Comparison of ENCODE assay signal across 15 cellular contexts in the genomic region with DNA sequence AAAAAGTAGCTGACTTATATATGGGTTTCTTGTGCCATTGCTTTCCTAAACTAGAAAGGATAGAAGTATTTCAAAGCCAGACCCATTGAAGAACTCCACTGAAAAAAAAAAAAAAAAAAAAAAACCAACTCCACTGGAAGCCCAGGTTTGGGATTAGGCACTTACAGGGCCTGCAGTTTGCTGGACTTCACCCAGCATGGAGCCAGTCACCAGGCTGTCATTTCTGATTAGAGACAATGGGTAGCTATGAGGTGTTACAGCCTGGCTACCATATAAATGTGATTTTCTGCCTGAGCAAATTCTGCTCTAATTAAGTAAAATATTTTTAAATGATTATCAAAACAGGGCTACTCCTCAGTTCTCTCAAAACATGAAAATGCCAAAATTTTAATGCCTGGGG. TPM values are rescaled to one million over a fixed set of nuclear protein-coding genes. Genes with fewer than 3 reads are reported as not detected.
"Had no signal": no experiment of that assay in that cellular context is flagged by ENCODE, and none has a peak within 500 bp of the region (broad histone marks: within the 10 kb centered on the region; RNA-seq: fewer than 3 reads in every experiment).

No MANE protein-coding gene starts in this region.

- H3K9ac ChIP-seq: parathyroid adenoma had no signal

- H3K27me3 ChIP-seq: uterus had no signal

- ATAC-seq: activated CD8-positive, alpha-beta T cell treated with anti-CD3 and anti-CD28 coated beads, Interleukin-2, amount 10 ng/mL, durations not matched to agents 7 days and 5 days; left lobe of liver; stimulated activated memory B cell treated with anti-CD40 and anti-IgM and Interleukin-4, amounts not matched to agents 10 μg/mL and 1 μg/mL and 100 μg/mL, for 72 hours had no signal

- DNase-seq: activated B cell treated with CpG ODN at 0.5 μM for 24 hours; activated CD4-positive, alpha-beta T cell treated with anti-CD3 and anti-CD28 coated beads for 48 hours; activated CD8-positive, alpha-beta memory T cell treated with anti-CD3 and anti-CD28 coated beads, Interleukin-2, amount 50 U/mL, for 4 hours; activated CD8-positive, alpha-beta T cell treated with anti-CD3 and anti-CD28 coated beads, Interleukin-2, amount 10 ng/mL, durations not matched to agents 7 days and 5 days; activated effector memory CD4-positive, alpha-beta T cell treated with anti-CD3 and anti-CD28 coated beads, Interleukin-2, amount 50 U/mL, for 16 hours; activated T-cell treated with anti-CD3 and anti-CD28 coated beads, Interleukin-2, amount 50 U/mL, for 48 hours; adrenal gland; caudate nucleus; effector memory CD4-positive, alpha-beta T cell; stimulated activated CD4-positive, alpha-beta T cell treated with anti-CD3 and anti-CD28 coated beads, Interleukin-2, amount 100 ng/mL, for 48 hours; uterus had no signal

- H3K9me3 ChIP-seq: adrenal gland, uterus had no signal

- H3K27ac ChIP-seq: adrenal gland, parathyroid adenoma, uterus had no signal

- H3K4me3 ChIP-seq: adrenal gland, uterus had no signal

- H3K36me3 ChIP-seq: adrenal gland, uterus had no signal

- H3K4me1 ChIP-seq: adrenal gland, parathyroid adenoma, uterus had no signal

RNA-seq across cellular contexts. Expression of gene HS6ST2, which starts 49.5 kb away (rescaled TPM):
- total RNA-seq: activated B cell treated with CpG ODN at 0.5 μM for 24 hours; activated CD8-positive, alpha-beta T cell treated with anti-CD3 and anti-CD28 coated beads, Interleukin-2, amount 10 ng/mL, durations not matched to agents 7 days and 5 days; left lobe of liver; lung microvascular endothelial cell had no signal
